Comparison of ENCODE assay signal across 8 cellular contexts in the genomic region with DNA sequence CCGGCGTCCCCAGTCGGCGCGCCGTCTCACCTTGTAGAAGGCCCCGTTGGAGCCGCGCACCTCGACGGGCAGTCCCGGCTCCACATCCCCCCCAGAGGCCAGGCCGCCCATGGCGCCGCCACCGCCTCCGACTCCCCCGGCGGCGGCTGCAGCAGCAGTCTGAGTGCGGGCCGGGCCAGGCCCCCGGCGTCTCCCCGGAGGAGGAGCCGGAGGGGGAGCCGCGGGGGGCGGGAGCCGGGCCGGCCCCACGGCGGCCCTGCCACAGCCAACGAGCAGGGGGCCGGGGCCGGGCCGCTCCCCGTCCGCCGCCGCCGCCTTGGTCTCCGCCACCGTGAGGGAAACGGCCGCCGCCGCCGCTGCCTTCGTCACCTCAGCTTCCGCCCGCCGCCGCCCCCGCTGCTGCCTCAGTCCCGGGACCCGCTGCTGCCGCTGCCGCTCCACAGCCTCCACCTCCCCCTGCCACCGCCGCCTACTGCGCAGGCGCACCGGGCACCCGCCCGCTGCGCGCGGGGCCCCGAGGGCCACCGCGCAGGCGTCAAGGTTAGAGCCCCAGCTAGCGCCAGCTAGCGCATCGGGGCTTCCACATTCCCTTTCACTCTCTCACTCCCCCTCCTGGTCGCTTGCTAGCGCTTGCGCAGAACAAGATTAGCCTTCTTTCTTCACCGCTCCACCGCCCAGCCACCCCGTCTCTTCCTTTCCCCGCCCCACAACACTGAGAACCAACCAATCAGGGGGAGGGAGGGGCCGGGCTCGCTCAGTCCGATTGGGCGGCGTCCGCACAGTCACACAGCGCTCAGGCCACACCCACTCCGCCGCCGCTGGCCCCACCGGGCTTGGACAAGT. TPM values are rescaled to one million over a fixed set of nuclear protein-coding genes. Genes with fewer than 3 reads are reported as not detected.
DNase-seq lines count a peak whose midpoint lies in the region; ATAC-seq and TF ChIP-seq lines count a peak whose summit lies in the region.

A gene (minus strand): TSS at position 476 of the 843 bp plus-strand sequence. CDS start 365 bp downstream, at position 111.

- TF ChIP-seq EP300 in upper lobe of left lung (IDR thresholded peaks at IDR 0.05): no peak

- peak within 1 kb of the TSS; percentile 68 to 98 (median 86) for H3K4me3 ChIP-seq in heart left ventricle
- peak within 1 kb of the TSS; percentile 40 to 95 (median 80) for H3K4me3 ChIP-seq in upper lobe of left lung

- H3K27ac ChIP-seq in heart left ventricle (peak within 1 kb of the TSS; percentile 84 to 96 (median 94)), upper lobe of left lung (peak within 1 kb of the TSS; percentile 85 to 99 (median 89))

- in situ Hi-C loops in GM13976 (cut with MboI; ENCODE audit: low sequenced_read_pairs, unreplicated experiment): no loop called here

- H3K9me3 ChIP-seq in heart left ventricle (no peaks in the 10 kb centered on the region), upper lobe of left lung (no peaks in the 10 kb centered on the region)

- intact Hi-C loops in T-helper 1 cell treated with Interleukin-12 subunit alpha and Interleukin-12 subunit beta and Interleukin-4 antibody, amounts not matched to agents 30 ng/mL and 1 ng/mL, for 36 hours (cut with micrococcal nuclease): loop anchor here (1.0 to 2.0 kb wide), 11 partner anchors 13 to 318 kb away; a partner anchor contains a TSS
- intact Hi-C loops in heart left ventricle (cut with DNase I) (no loop called here), posterior cingulate gyrus (cut with DNase I) (loop anchor here (2.0 kb wide), 1 partner anchor 72 kb away; a partner anchor contains a TSS)

- peak; percentile 57 for TF ChIP-seq CTCF in GM13976 (IDR thresholded peaks at IDR 0.05; ENCODE audit: borderline replicate concordance, control extremely low read depth, extremely low read depth, insufficient read depth, missing control alignments)
- TF ChIP-seq CTCF in heart left ventricle (IDR thresholded peaks at IDR 0.05): peak; percentile 43 to 80 (median 65)
- peak; percentile 33 to 86 (median 80) for TF ChIP-seq CTCF in upper lobe of left lung (IDR thresholded peaks at IDR 0.05)

- 0 to 1% (median 0%) methylated on average over 45 to 94 of the region's 94 CpGs for WGBS in heart left ventricle, 4 donors
- WGBS in upper lobe of left lung, 2 donors: 1% methylated on average over 48 to 52 of the region's 94 CpGs

- H3K27me3 ChIP-seq in heart left ventricle (no peaks in the 10 kb centered on the region), upper lobe of left lung (no peaks in the 10 kb centered on the region)

- H3K4me1 ChIP-seq in heart left ventricle (peaks cover 4 to 44% (median 32%) of the 10 kb centered on the region in 12 donors), upper lobe of left lung (peaks cover 22 to 35% (median 34%) of the 10 kb centered on the region in 4 donors)

- peak; percentile 99 for DNase-seq in GM13976 (ENCODE audit: low spot score)
- DNase-seq in NCI-H146 treated with DMSO at 0.1 percent for 48 hours (lab: John Stamatoyannopoulos, UW; ENCODE audit: unreplicated experiment): peak; percentile 100
- peak; percentile 100 for DNase-seq in amniotic epithelial cell (ENCODE audit: low read depth)
- peak; percentile 100 for DNase-seq in heart left ventricle
- DNase-seq in posterior cingulate gyrus: peak; percentile 99 to 100 (median 100)
- DNase-seq in upper lobe of left lung: peak; percentile 99 to 100

- peak; percentile 84 for ATAC-seq in HG02870 (IDR thresholded peaks at IDR 0.05; ENCODE audit: unreplicated experiment)
- ATAC-seq in heart left ventricle: peak; percentile 98 to 99 (median 98)
- ATAC-seq in upper lobe of left lung (ENCODE audit: low FRiP score in 2 of 2): peak; percentile 98 to 100

- TF ChIP-seq POLR2A in heart left ventricle (IDR thresholded peaks at IDR 0.05) (peak; percentile 55 to 81), upper lobe of left lung (IDR thresholded peaks at IDR 0.05) (peak in 3 of 4 donors; percentile 59 to 95 (median 82))

- peaks cover 0 to 16% (median 9%) of the 10 kb centered on the region in 9 donors for H3K36me3 ChIP-seq in heart left ventricle
- peaks cover 0 to 4% (median 0%) of the 10 kb centered on the region in 4 donors for H3K36me3 ChIP-seq in upper lobe of left lung

RNA-seq across cellular contexts. Expression of the gene that starts here (rescaled TPM):
- total RNA-seq in T-helper 1 cell treated with Interleukin-12 subunit alpha and Interleukin-12 subunit beta and Interleukin-4 antibody, amounts not matched to agents 30 ng/mL and 1 ng/mL, for 36 hours: 32.6 and 40.1 TPM in 2 replicates
- total RNA-seq in heart left ventricle (100 to 1,000 TPM in 4 of 9 donors, 10 to 100 TPM in 5; 68.0 to 121 (median 98.6) TPM), upper lobe of left lung (10 to 100 TPM; 35.6 to 46.1 (median 38.4) TPM)
- polyA plus RNA-seq in heart left ventricle: 100 to 1,000 TPM in 1 of 2 donors, 10 to 100 TPM in 1; 72.4 to 123 TPM

Comparison
In these comparisons a context has a peak if more than half of its experiments do, and no peak if none do; other contexts are left out.
1. Peak in every context shown above with its lines: DNase-seq, ATAC-seq, H3K4me3 ChIP-seq and H3K27ac ChIP-seq.
2. intact Hi-C loops: an anchor here in T-helper 1 cell treated with Interleukin-12 subunit alpha and Interleukin-12 subunit beta and Interleukin-4 antibody, amounts not matched to agents 30 ng/mL and 1 ng/mL, for 36 hours (1.0 to 2.0 kb wide) and posterior cingulate gyrus (2.0 kb wide); none called in heart left ventricle.